ENCODE assay signal across 8 cellular contexts in genomic region chr11:1827095-1827797, GRCh38. TPM values are rescaled to one million over a fixed set of nuclear protein-coding genes. Genes with fewer than 3 reads are reported as not detected.
A peak's percentile ranks its signal among the peaks of the same experiment; 100 is the strongest.
DNase-seq lines count a peak whose midpoint lies in the region; ATAC-seq and TF ChIP-seq lines count a peak whose summit lies in the region.

No MANE protein-coding gene starts in this region.

- no peaks in the 10 kb centered on the region for H3K36me3 ChIP-seq in H7 (replicated peaks; ENCODE audit: control insufficient read depth, insufficient read depth, low read length)
- H3K36me3 ChIP-seq in RWPE2 (ENCODE audit: low read depth), result no peaks in the 10 kb centered on the region
- H3K36me3 ChIP-seq in gastroesophageal sphincter, result no peaks in the 10 kb centered on the region
- no peaks in the 10 kb centered on the region for H3K36me3 ChIP-seq in skeletal muscle satellite cell (ENCODE audit: insufficient read depth, low read length)

- peak overlapping the region; percentile 96 for H3K27ac ChIP-seq in RWPE2 (ENCODE audit: poor library complexity, severe bottlenecking)
- H3K27ac ChIP-seq in gastroesophageal sphincter, result no peak overlapping the region

- H3K4me3 ChIP-seq in H7 (ENCODE audit: insufficient read depth, low read depth, low read length), result no peak overlapping the region
- H3K4me3 ChIP-seq in RWPE2 (ENCODE audit: severe bottlenecking), result no peak overlapping the region
- H3K4me3 ChIP-seq in gastroesophageal sphincter, result no peak overlapping the region
- H3K4me3 ChIP-seq in skeletal muscle satellite cell (ENCODE audit: low read length), result peak overlapping the region; percentile 48

- H3K9me3 ChIP-seq in RWPE2 (ENCODE audit: severe bottlenecking) (no peaks in the 10 kb centered on the region), gastroesophageal sphincter (no peaks in the 10 kb centered on the region), skeletal muscle satellite cell (replicated peaks; ENCODE audit: low read length) (no peaks in the 10 kb centered on the region)

- WGBS in gastroesophageal sphincter (ENCODE audit: low coverage in 1 of 2), 2 donors, result 73 to 100% methylated on average over 3 to 4 of the region's 26 CpGs

- H3K27me3 ChIP-seq in H7 (ENCODE audit: control insufficient read depth, insufficient read depth, low read length), result no peaks in the 10 kb centered on the region
- H3K27me3 ChIP-seq in RWPE2 (ENCODE audit: insufficient read depth, poor library complexity, severe bottlenecking), result no peaks in the 10 kb centered on the region
- H3K27me3 ChIP-seq in gastroesophageal sphincter, result peaks cover 66% of the 10 kb centered on the region
- no peaks in the 10 kb centered on the region for H3K27me3 ChIP-seq in skeletal muscle satellite cell (ENCODE audit: control insufficient read depth, insufficient read depth, low read length)

- TF ChIP-seq POLR2A in gastroesophageal sphincter (IDR thresholded peaks at IDR 0.05), result no peak

- DNase-seq in H7 (peak; percentile 50), RWPE2 (ENCODE audit: low spot score) (peak; percentile 86), OCI-M2 (lab: John Stamatoyannopoulos, UW; ENCODE audit: unreplicated experiment) (no peak), NCI-H187 treated with DMSO at 0.1 percent for 48 hours (lab: John Stamatoyannopoulos, UW) (no peak)
- no peak for DNase-seq in activated T-cell treated with anti-CD3 and anti-CD28 coated beads, Interleukin-2, amount 50 U/mL, for 1 hour

- H3K4me2 ChIP-seq in skeletal muscle satellite cell (ENCODE audit: low read length), result peak overlapping the region; percentile 83

- ATAC-seq in RWPE2 (ENCODE audit: low read depth) (peak; percentile 34), gastroesophageal sphincter (peak; percentile 32), HG02884 (IDR thresholded peaks at IDR 0.05; ENCODE audit: unreplicated experiment) (no peak)

- peaks cover 51% of the 10 kb centered on the region for H3K4me1 ChIP-seq in RWPE2 (ENCODE audit: insufficient read depth, poor library complexity, severe bottlenecking)
- H3K4me1 ChIP-seq in gastroesophageal sphincter, result peaks cover 0 to 17% (median under 1%) of the 10 kb centered on the region in 3 donors
- H3K4me1 ChIP-seq in skeletal muscle satellite cell (ENCODE audit: control insufficient read depth, insufficient read depth, low read length), result peaks cover 59% of the 10 kb centered on the region

- no peak for TF ChIP-seq EP300 in gastroesophageal sphincter (IDR thresholded peaks at IDR 0.05)

- H3K9ac ChIP-seq in skeletal muscle satellite cell (ENCODE audit: low read depth, low read length), result peak overlapping the region; percentile 68

- TF ChIP-seq CTCF in RWPE2 (IDR thresholded peaks at IDR 0.05; ENCODE audit: poor library complexity, severe bottlenecking), result no peak
- no peak for TF ChIP-seq CTCF in gastroesophageal sphincter (IDR thresholded peaks at IDR 0.05)

RNA-seq across cellular contexts. Expression of gene SYT8, which starts 7.5 kb away (rescaled TPM):
- not detected in 2 replicates for total RNA-seq in H7 (2014; rRNA removed; shearing (Covaris generic))
- 1 to 10 TPM in 1 of 4 donors, not detected in 3; 2.2 TPM for total RNA-seq in gastroesophageal sphincter
- under 0.01 TPM in 1 of 2 replicates, not detected in the other for total RNA-seq in skeletal muscle satellite cell (2012; rRNA removed)

RNA-seq across cellular contexts. Expression of gene TNNI2, which starts 11.5 kb away (rescaled TPM):
- total RNA-seq in H7 (2014; rRNA removed; shearing (Covaris generic)), result not detected in 2 replicates
- 1 to 10 TPM in 1 of 4 donors, not detected in 3; 1.0 TPM for total RNA-seq in gastroesophageal sphincter
- 0.87 TPM in 1 of 2 replicates, not detected in the other for total RNA-seq in skeletal muscle satellite cell (2012; rRNA removed)

RNA-seq across cellular contexts. Expression of gene LSP1, which starts 25.6 kb away (rescaled TPM):
- 0.35 and 2.0 TPM in 2 replicates for total RNA-seq in H7 (2014; rRNA removed; shearing (Covaris generic))
- total RNA-seq in gastroesophageal sphincter, result 100 to 1,000 TPM in 1 of 4 donors, 10 to 100 TPM in 3; 13.4 to 133 (median 47.7) TPM
- 56.3 and 63.6 TPM in 2 replicates for total RNA-seq in skeletal muscle satellite cell (2012; rRNA removed)

Comparison
In these comparisons a context has a peak if more than half of its experiments do, and no peak if none do; other contexts are left out.
1. DNase-seq: peak in H7 (single experiment) and RWPE2 (single experiment); none in activated T-cell treated with anti-CD3 and anti-CD28 coated beads, Interleukin-2, amount 50 U/mL, for 1 hour (single experiment), OCI-M2 (single experiment) and NCI-H187 treated with DMSO at 0.1 percent for 48 hours (single experiment).